ENCODE assay signal across 17 cellular contexts in the genomic region with DNA sequence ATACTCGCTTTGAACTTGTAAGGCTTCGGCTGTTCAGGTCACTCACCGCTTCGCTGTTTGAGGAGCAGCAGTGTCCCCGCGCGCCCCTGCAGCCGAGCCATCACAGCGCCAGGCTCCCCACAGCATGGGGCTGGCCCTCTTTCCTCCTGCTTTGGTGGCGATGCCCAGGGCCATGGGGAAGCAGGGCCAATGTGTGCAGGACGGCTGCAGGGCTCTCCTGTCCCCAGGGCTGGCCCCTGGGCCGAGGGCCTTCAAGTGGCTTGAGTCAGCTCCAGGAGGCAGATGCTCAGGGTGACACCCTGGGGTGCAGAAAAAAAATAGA. TPM values are rescaled to one million over a fixed set of nuclear protein-coding genes. Genes with fewer than 3 reads are reported as not detected.
DNase-seq lines count a peak whose midpoint lies in the region; ATAC-seq, FAIRE-seq and TF ChIP-seq lines count a peak whose summit lies in the region.
"Had no signal": no experiment of that assay in that cellular context is flagged by ENCODE, and none has a peak within 500 bp of the region (broad histone marks: within the 10 kb centered on the region; RNA-seq: fewer than 3 reads in every experiment).

No MANE protein-coding gene starts in this region.

- intact Hi-C loops in Right ventricle myocardium inferior (cut with DNase I) = no loop called here
- intact Hi-C loops in left ventricle myocardium superior (cut with micrococcal nuclease) = no loop called here
- intact Hi-C loops in kidney (cut with DNase I) = no loop called here
- intact Hi-C loops in sciatic nerve (cut with DNase I) = no loop called here

- H3K36me3 ChIP-seq in SJCRH30 (no peaks in the 10 kb centered on the region), kidney (ENCODE audit: control insufficient read depth in 1 of 2, insufficient read depth in 2 of 2, low read length in 2 of 2) (peaks cover 12 to 39% of the 10 kb centered on the region in 2 donors)

- TF ChIP-seq CTCF in kidney (IDR thresholded peaks at IDR 0.05; ENCODE audit: borderline replicate concordance, extremely low read depth, insufficient read depth) = no peak

- peak overlapping the region; percentile 19 for H3K4me3 ChIP-seq in SJCRH30
- no peak overlapping the region for H3K4me3 ChIP-seq in kidney (ENCODE audit: low read length in 2 of 2)
- H3K4me3 ChIP-seq: BLaER1, GM23338 had no signal

- DNase-seq in Right ventricle myocardium inferior (ENCODE audit: missing footprints) (peak; percentile 37), left ventricle myocardium superior (no peak), SJCRH30 (peak in 1 of 2 experiments; percentile 92), kidney (peak; percentile 63), sciatic nerve (ENCODE audit: low spot score) (no peak), islet precursor cell (no peak)
- DNase-seq: 8988T; CD4-positive, alpha-beta memory T cell; DMS153; GDM1 had no signal

- no peak for FAIRE-seq in kidney (lab: Jason Lieb, UNC)
- FAIRE-seq: GM12892, GM18507, H54 had no signal

- H3K9ac ChIP-seq in kidney (ENCODE audit: low read length in 2 of 2) = no peak overlapping the region
- H3K9ac ChIP-seq: BLaER1 had no signal

- H3K9me3 ChIP-seq in SJCRH30 (replicated peaks) (no peaks in the 10 kb centered on the region), kidney (ENCODE audit: control insufficient read depth in 1 of 2, low read length in 2 of 2) (no peaks in the 10 kb centered on the region)
- H3K9me3 ChIP-seq: BLaER1 had no signal

- ATAC-seq in Right ventricle myocardium inferior = no peak
- ATAC-seq in left ventricle myocardium superior = no peak
- ATAC-seq in sciatic nerve = no peak
- ATAC-seq in HG03159 (IDR thresholded peaks at IDR 0.05; ENCODE audit: unreplicated experiment) = no peak
- ATAC-seq: GM23338, HCT116 had no signal

- H3K27me3 ChIP-seq in SJCRH30 = no peaks in the 10 kb centered on the region
- H3K27me3 ChIP-seq: BLaER1 had no signal

- peak overlapping the region; percentile 67 for H3K27ac ChIP-seq in SJCRH30
- no peak overlapping the region for H3K27ac ChIP-seq in kidney (ENCODE audit: low read depth in 2 of 2, low read length in 2 of 2)
- H3K27ac ChIP-seq: BLaER1 had no signal

- H3K4me1 ChIP-seq in SJCRH30 (peaks cover 31% of the 10 kb centered on the region), kidney (ENCODE audit: control insufficient read depth in 1 of 2, insufficient read depth in 1 of 2, low read depth in 1 of 2, low read length in 2 of 2) (peaks cover 0 to 7% of the 10 kb centered on the region in 2 donors)

RNA-seq across cellular contexts. Expression of a gene that starts 38.5 kb away (rescaled TPM):
- 20.3 TPM for total RNA-seq in Right ventricle myocardium inferior
- 17.5 TPM for total RNA-seq in left ventricle myocardium superior
- total RNA-seq in SJCRH30 (2014; rRNA removed; shearing (Covaris generic)) = 24.6 and 31.0 TPM in 2 replicates
- 48.5 TPM for total RNA-seq in kidney
- polyA plus RNA-seq in kidney (ENCODE audit: insufficient read depth, low read depth, low replicate concordance) = 8.8 TPM
- total RNA-seq in sciatic nerve = 55.1 TPM

Comparison
In these comparisons a context has a peak if more than half of its experiments do, and no peak if none do; other contexts are left out.
1. DNase-seq: peak in Right ventricle myocardium inferior (single experiment) and kidney (single experiment); none in left ventricle myocardium superior (single experiment), sciatic nerve (single experiment) and islet precursor cell (single experiment).